Comparison of ENCODE assay signal across 8 cellular contexts in the genomic region with DNA sequence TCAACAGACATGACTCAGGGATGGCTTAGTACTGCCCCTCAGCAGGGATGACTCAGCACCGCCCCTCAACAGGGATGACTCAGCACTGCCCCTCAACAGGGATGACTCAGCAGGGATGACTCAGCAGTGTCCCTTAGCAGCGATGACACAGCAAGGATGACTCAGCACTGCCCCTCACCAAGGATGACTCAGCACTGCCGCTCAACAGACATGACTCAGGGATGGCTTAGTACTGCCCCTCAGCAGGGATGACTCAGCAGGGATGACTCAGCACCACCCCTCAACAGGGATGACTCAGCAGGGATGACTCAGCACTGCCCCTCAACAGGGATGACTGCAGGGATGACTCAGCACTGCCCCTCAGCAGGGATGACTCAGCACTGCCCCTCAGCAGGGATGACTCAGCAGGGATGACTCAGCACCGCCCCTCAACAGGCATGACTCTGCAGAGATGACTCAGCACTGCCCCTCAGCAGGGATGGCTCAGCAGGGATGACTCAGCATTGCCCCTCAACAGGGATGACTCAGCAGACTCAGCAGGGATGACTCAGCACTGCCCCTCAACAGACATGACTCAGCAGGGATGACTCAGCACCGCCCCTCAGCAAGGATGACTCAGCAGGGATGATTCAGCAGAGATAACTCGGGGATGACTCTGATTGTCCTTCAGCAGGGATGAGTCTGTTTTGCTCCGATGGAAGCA. TPM values are rescaled to one million over a fixed set of nuclear protein-coding genes. Genes with fewer than 3 reads are reported as not detected.
DNase-seq lines count a peak whose midpoint lies in the region; ATAC-seq and TF ChIP-seq lines count a peak whose summit lies in the region.
"Not testable (repeated sequence)": the region's sequence is repeated elsewhere in the genome, so short reads cannot be mapped to it uniquely, and the experiment has no call there.

No MANE protein-coding gene starts in this region.

- not testable (repeated sequence) for H3K27me3 Mint-ChIP-seq in CD4-positive, alpha-beta memory T cell; activated CD8-positive, alpha-beta memory T cell treated with anti-CD3 and anti-CD28 coated beads, Interleukin-2, amount 10 ng/mL, durations not matched to agents 7 days and 5 days; brain

- 75 to 100% methylated on average over 1 to 3 of the region's 7 CpGs for WGBS in gastroesophageal sphincter (ENCODE audit: low coverage in 1 of 2), 2 donors

- H3K4me2 ChIP-seq in osteoblast (ENCODE audit: insufficient read depth, low read length): not testable (repeated sequence)

- peaks cover 19% of the 10 kb centered on the region for H4K20me1 ChIP-seq in osteoblast (ENCODE audit: insufficient read depth, low read length)

- peak overlapping the region; percentile 22 to 98 (median 81) for H3K27ac Mint-ChIP-seq in CD4-positive, alpha-beta memory T cell
- H3K27ac Mint-ChIP-seq in activated CD8-positive, alpha-beta memory T cell treated with anti-CD3 and anti-CD28 coated beads, Interleukin-2, amount 10 ng/mL, durations not matched to agents 7 days and 5 days: peak overlapping the region; percentile 91
- peak overlapping the region; percentile 36 to 97 (median 90) for H3K27ac Mint-ChIP-seq in brain
- peak overlapping the region; percentile 97 for H3K27ac Mint-ChIP-seq in stimulated activated effector memory CD8-positive, alpha-beta T cell treated with anti-CD3 and anti-CD28 coated beads, Interleukin-12 subunit alpha, Interleukin-12 subunit beta, amount 100 ng/mL, for 72 hours

- peak in 3 of 5 donors; percentile 7 to 74 (median 20) for DNase-seq in CD4-positive, alpha-beta memory T cell
- DNase-seq in KBM-7 (peak; percentile 70), SJCRH30 (peak; percentile 59 to 60)
- peak; percentile 88 for DNase-seq in activated CD8-positive, alpha-beta memory T cell treated with anti-CD3 and anti-CD28 coated beads, Interleukin-2, amount 10 ng/mL, durations not matched to agents 7 days and 5 days
- not testable (repeated sequence) for DNase-seq in osteoblast (ENCODE audit: insufficient read length, low spot score, missing footprints)
- peak; percentile 36 to 81 for DNase-seq in stimulated activated effector memory CD8-positive, alpha-beta T cell treated with anti-CD3 and anti-CD28 coated beads, Interleukin-12 subunit alpha, Interleukin-12 subunit beta, amount 100 ng/mL, for 72 hours (ENCODE audit: low spot score in 2 of 2)

- TF ChIP-seq POLR2A in gastroesophageal sphincter (IDR thresholded peaks at IDR 0.05): not testable (repeated sequence)

- H3K9me3 Mint-ChIP-seq in CD4-positive, alpha-beta memory T cell: peaks cover 0 to 16% (median 0%) of the 10 kb centered on the region in 8 donors
- H3K9me3 Mint-ChIP-seq in activated CD8-positive, alpha-beta memory T cell treated with anti-CD3 and anti-CD28 coated beads, Interleukin-2, amount 10 ng/mL, durations not matched to agents 7 days and 5 days (ENCODE audit: low read depth): peaks cover 34% of the 10 kb centered on the region
- H3K9me3 Mint-ChIP-seq in brain; stimulated activated effector memory CD8-positive, alpha-beta T cell treated with anti-CD3 and anti-CD28 coated beads, Interleukin-12 subunit alpha, Interleukin-12 subunit beta, amount 100 ng/mL, for 72 hours: not testable (repeated sequence)

- not testable (repeated sequence) for TF ChIP-seq EP300 in gastroesophageal sphincter (IDR thresholded peaks at IDR 0.05)

- H3K36me3 ChIP-seq in CD4-positive, alpha-beta memory T cell (ENCODE audit: insufficient read depth, low read length): peaks cover 41% of the 10 kb centered on the region
- H3K36me3 ChIP-seq in SJCRH30 (peaks cover 33% of the 10 kb centered on the region), gastroesophageal sphincter (peaks cover 0 to 95% of the 10 kb centered on the region in 2 donors), osteoblast (ENCODE audit: insufficient read depth, low read length) (peaks cover 30% of the 10 kb centered on the region)

- peak overlapping the region in 2 of 8 donors; percentile 35 to 71 for H3K4me3 Mint-ChIP-seq in CD4-positive, alpha-beta memory T cell
- peak overlapping the region; percentile 41 for H3K4me3 Mint-ChIP-seq in activated CD8-positive, alpha-beta memory T cell treated with anti-CD3 and anti-CD28 coated beads, Interleukin-2, amount 10 ng/mL, durations not matched to agents 7 days and 5 days
- not testable (repeated sequence) for H3K4me3 Mint-ChIP-seq in brain; stimulated activated effector memory CD8-positive, alpha-beta T cell treated with anti-CD3 and anti-CD28 coated beads, Interleukin-12 subunit alpha, Interleukin-12 subunit beta, amount 100 ng/mL, for 72 hours

- H3K9me3 ChIP-seq in CD4-positive, alpha-beta memory T cell (ENCODE audit: control insufficient read depth in 1 of 2, low read length in 2 of 2); SJCRH30 (replicated peaks); gastroesophageal sphincter: not testable (repeated sequence)
- peaks cover 16% of the 10 kb centered on the region for H3K9me3 ChIP-seq in osteoblast (ENCODE audit: low read depth, low read length)

- H3K4me3 ChIP-seq in CD4-positive, alpha-beta memory T cell (ENCODE audit: low read length in 2 of 2); SJCRH30; gastroesophageal sphincter; osteoblast (ENCODE audit: insufficient read depth, low read length): not testable (repeated sequence)

- CTCF ChIA-PET in CD4-positive, alpha-beta memory T cell (lab: Charles Lee; ENCODE audit: partially characterized antibody); activated CD8-positive, alpha-beta memory T cell treated with anti-CD3 and anti-CD28 coated beads, Interleukin-2, amount 10 ng/mL, durations not matched to agents 7 days and 5 days (lab: Charles Lee): not testable (repeated sequence)

- intact Hi-C loops in CD4-positive, alpha-beta memory T cell (cut with micrococcal nuclease): not testable (repeated sequence)

- POLR2A ChIA-PET in CD4-positive, alpha-beta memory T cell (lab: Charles Lee; ENCODE audit: partially characterized antibody): not testable (repeated sequence)

- H2AFZ ChIP-seq in osteoblast (ENCODE audit: low read length): not testable (repeated sequence)

- peak; percentile 69 for ATAC-seq in activated CD8-positive, alpha-beta memory T cell treated with anti-CD3 and anti-CD28 coated beads, Interleukin-2, amount 10 ng/mL, durations not matched to agents 7 days and 5 days
- not testable (repeated sequence) for ATAC-seq in gastroesophageal sphincter
- ATAC-seq in stimulated activated effector memory CD8-positive, alpha-beta T cell treated with anti-CD3 and anti-CD28 coated beads, Interleukin-12 subunit alpha, Interleukin-12 subunit beta, amount 100 ng/mL, for 72 hours: peak; percentile 61

- H3K27ac ChIP-seq in CD4-positive, alpha-beta memory T cell (ENCODE audit: low read depth, low read length); SJCRH30: not testable (repeated sequence)
- H3K27ac ChIP-seq in gastroesophageal sphincter: peak overlapping the region; percentile 74 to 91 (median 80)
- peak overlapping the region; percentile 44 for H3K27ac ChIP-seq in osteoblast (ENCODE audit: low read depth, low read length)

- in situ Hi-C loops in KBM-7 (cut with MboI; ENCODE audit: low pct_unique_long_range_greater_than_20kb, low sequenced_read_pairs): not testable (repeated sequence)

- TF ChIP-seq CTCF in brain (conservative IDR thresholded peaks at IDR 0.05); gastroesophageal sphincter (IDR thresholded peaks at IDR 0.05); osteoblast (IDR thresholded peaks at IDR 0.05; ENCODE audit: extremely low read depth, low read depth, low read length): not testable (repeated sequence)

- H3K4me1 Mint-ChIP-seq in CD4-positive, alpha-beta memory T cell: peaks cover 0 to 17% (median 2%) of the 10 kb centered on the region in 4 donors
- peaks cover 15% of the 10 kb centered on the region for H3K4me1 Mint-ChIP-seq in activated CD8-positive, alpha-beta memory T cell treated with anti-CD3 and anti-CD28 coated beads, Interleukin-2, amount 10 ng/mL, durations not matched to agents 7 days and 5 days
- H3K4me1 Mint-ChIP-seq in brain: not testable (repeated sequence)
- H3K4me1 Mint-ChIP-seq in stimulated activated effector memory CD8-positive, alpha-beta T cell treated with anti-CD3 and anti-CD28 coated beads, Interleukin-12 subunit alpha, Interleukin-12 subunit beta, amount 100 ng/mL, for 72 hours: peaks cover 30% of the 10 kb centered on the region

- peaks cover 29 to 47% of the 10 kb centered on the region in 2 donors for H3K36me3 Mint-ChIP-seq in CD4-positive, alpha-beta memory T cell
- H3K36me3 Mint-ChIP-seq in activated CD8-positive, alpha-beta memory T cell treated with anti-CD3 and anti-CD28 coated beads, Interleukin-2, amount 10 ng/mL, durations not matched to agents 7 days and 5 days: peaks cover 79% of the 10 kb centered on the region
- peaks cover 58% of the 10 kb centered on the region for H3K36me3 Mint-ChIP-seq in brain
- peaks cover 74% of the 10 kb centered on the region for H3K36me3 Mint-ChIP-seq in stimulated activated effector memory CD8-positive, alpha-beta T cell treated with anti-CD3 and anti-CD28 coated beads, Interleukin-12 subunit alpha, Interleukin-12 subunit beta, amount 100 ng/mL, for 72 hours

- not testable (repeated sequence) for H3K4me1 ChIP-seq in CD4-positive, alpha-beta memory T cell (ENCODE audit: insufficient read depth, low read length); SJCRH30; gastroesophageal sphincter; osteoblast (ENCODE audit: insufficient read depth, low read length)

- H3K79me2 ChIP-seq in osteoblast (ENCODE audit: insufficient read depth, low read length): not testable (repeated sequence)

- H3K27me3 ChIP-seq in CD4-positive, alpha-beta memory T cell (ENCODE audit: insufficient read depth, low read length); SJCRH30; gastroesophageal sphincter; osteoblast (ENCODE audit: insufficient read depth, low read length): not testable (repeated sequence)

RNA-seq across cellular contexts. Expression of gene DBNDD1, which starts 23.6 kb away (rescaled TPM):
- total RNA-seq in CD4-positive, alpha-beta memory T cell: under 1 TPM; 0.61 to 0.73 TPM
- polyA plus RNA-seq in CD4-positive, alpha-beta memory T cell: 1 to 10 TPM; 1.2 to 3.7 TPM
- 13.5 and 14.4 TPM in 2 replicates for total RNA-seq in SJCRH30 (2014; rRNA removed; shearing (Covaris generic))
- total RNA-seq in activated CD8-positive, alpha-beta memory T cell treated with anti-CD3 and anti-CD28 coated beads, Interleukin-2, amount 10 ng/mL, durations not matched to agents 7 days and 5 days: not detected
- polyA plus RNA-seq in brain (ENCODE audit: insufficient read depth, low read depth, low replicate concordance): 131 TPM
- total RNA-seq in gastroesophageal sphincter (1 to 10 TPM; 1.1 to 4.1 (median 3.5) TPM), osteoblast (0.29 and 1.1 TPM in 2 replicates)

RNA-seq across cellular contexts. Expression of gene DEF8, which starts 47.1 kb away (rescaled TPM):
- total RNA-seq in CD4-positive, alpha-beta memory T cell: 10 to 100 TPM; 45.5 to 46.0 TPM
- polyA plus RNA-seq in CD4-positive, alpha-beta memory T cell: 10 to 100 TPM; 30.7 to 40.6 TPM
- total RNA-seq in SJCRH30 (2014; rRNA removed; shearing (Covaris generic)): 44.0 and 49.2 TPM in 2 replicates
- 10 to 100 TPM; 26.7 to 27.7 TPM for total RNA-seq in activated CD8-positive, alpha-beta memory T cell treated with anti-CD3 and anti-CD28 coated beads, Interleukin-2, amount 10 ng/mL, durations not matched to agents 7 days and 5 days
- polyA plus RNA-seq in brain (ENCODE audit: insufficient read depth, low read depth, low replicate concordance): 58.6 TPM
- 100 to 1,000 TPM in 1 of 4 donors, 10 to 100 TPM in 3; 86.3 to 116 (median 90.1) TPM for total RNA-seq in gastroesophageal sphincter
- total RNA-seq in osteoblast: 48.6 and 48.9 TPM in 2 replicates
